ENCODE assay signal across 12 cellular contexts in the genomic region with DNA sequence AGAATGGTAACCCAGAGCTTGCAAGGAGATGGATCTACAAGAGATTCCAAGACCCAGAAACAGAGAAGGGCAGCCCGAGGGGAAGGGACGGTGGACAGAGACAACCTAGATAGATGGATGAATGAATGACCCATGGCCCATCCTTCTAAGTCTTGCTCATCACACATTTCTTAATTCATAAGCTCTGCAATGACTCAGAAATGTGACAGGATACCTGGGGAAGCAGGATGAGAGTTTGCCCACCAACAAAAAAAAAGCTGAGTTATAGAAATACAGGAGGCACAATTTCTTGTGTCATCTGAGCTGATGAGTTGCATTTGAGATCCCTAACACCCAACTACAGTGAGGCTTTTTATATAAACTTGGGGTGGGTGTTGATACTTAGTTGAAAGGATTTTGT.
DNase-seq lines count a peak whose midpoint lies in the region; ATAC-seq and TF ChIP-seq lines count a peak whose summit lies in the region.
"Had no signal": no experiment of that assay in that cellular context is flagged by ENCODE, and none has a peak within 500 bp of the region (broad histone marks: within the 10 kb centered on the region; RNA-seq: fewer than 3 reads in every experiment).

No MANE protein-coding gene starts in this region.

- peaks cover 0 to 4% (median 0%) of the 10 kb centered on the region in 7 donors for H3K9me3 Mint-ChIP-seq in CD14-positive monocyte

- no peak overlapping the region for H3K27ac Mint-ChIP-seq in CD14-positive monocyte
- H3K27ac Mint-ChIP-seq: CD8-positive, alpha-beta memory T cell had no signal

- no peaks in the 10 kb centered on the region for H3K27me3 ChIP-seq in ascending aorta
- no peaks in the 10 kb centered on the region for H3K27me3 ChIP-seq in tibial artery
- H3K27me3 ChIP-seq in body of pancreas, result no peaks in the 10 kb centered on the region

- TF ChIP-seq CTCF in ascending aorta (IDR thresholded peaks at IDR 0.05), result no peak
- no peak for TF ChIP-seq CTCF in tibial artery (IDR thresholded peaks at IDR 0.05)
- no peak for TF ChIP-seq CTCF in body of pancreas (IDR thresholded peaks at IDR 0.05)
- no peak for TF ChIP-seq CTCF in CD14-positive monocyte (IDR thresholded peaks at IDR 0.05)

- peak overlapping the region; percentile 23 to 73 for H3K27ac ChIP-seq in ascending aorta
- peak overlapping the region in 12 of 21 experiments; percentile 1 to 76 (median 38) for H3K27ac ChIP-seq in skin epidermis
- H3K27ac ChIP-seq in tibial artery, result peak overlapping the region; percentile 49 to 52
- no peak overlapping the region for H3K27ac ChIP-seq in body of pancreas

- H3K4me1 Mint-ChIP-seq in CD14-positive monocyte, result no peaks in the 10 kb centered on the region
- H3K4me1 Mint-ChIP-seq: CD8-positive, alpha-beta memory T cell had no signal

- H3K4me3 ChIP-seq in ascending aorta (no peak overlapping the region), skin epidermis (no peak overlapping the region), tibial artery (no peak overlapping the region), body of pancreas (no peak overlapping the region)

- H3K36me3 ChIP-seq in ascending aorta (no peaks in the 10 kb centered on the region), tibial artery (no peaks in the 10 kb centered on the region), body of pancreas (replicated peaks in 1 of 2; ENCODE audit: insufficient read depth in 1 of 2, low read depth in 2 of 2) (no peaks in the 10 kb centered on the region)

- no peak for TF ChIP-seq POLR2A in body of pancreas (IDR thresholded peaks at IDR 0.05)

- peaks cover 0 to 2% (median 0%) of the 10 kb centered on the region in 3 donors for H3K27me3 Mint-ChIP-seq in CD14-positive monocyte (ENCODE audit: low read depth in 3 of 3)
- H3K27me3 Mint-ChIP-seq: CD8-positive, alpha-beta memory T cell had no signal

- intact Hi-C loops in ascending aorta (cut with DNase I) (loop anchor here (5.0 kb wide), 1 partner anchor 111 kb away; no protein-coding TSS in a partner anchor), tibial artery (cut with DNase I; ENCODE audit: low total_unique reads) (no loop called here), body of pancreas (cut with DNase I) (no loop called here), CD14-positive monocyte (cut with micrococcal nuclease) (no loop called here)

- H3K4me3 Mint-ChIP-seq in CD14-positive monocyte, result no peak overlapping the region
- H3K4me3 Mint-ChIP-seq: CD8-positive, alpha-beta memory T cell had no signal

- H3K36me3 Mint-ChIP-seq in CD14-positive monocyte, result no peaks in the 10 kb centered on the region
- H3K36me3 Mint-ChIP-seq: CD8-positive, alpha-beta memory T cell had no signal

- H3K4me1 ChIP-seq in ascending aorta (peaks cover 6 to 13% of the 10 kb centered on the region in 2 donors), tibial artery (peaks cover 0 to 41% (median 6%) of the 10 kb centered on the region in 4 donors), body of pancreas (no peaks in the 10 kb centered on the region)
- H3K4me1 ChIP-seq: Caco-2 had no signal

- 67 to 90% methylated on average over 2 of the region's 2 CpGs for WGBS in body of pancreas, 2 donors

- no peak for ATAC-seq in body of pancreas
- ATAC-seq in esophagus mucosa, result no peak

- DNase-seq in HT1080 (ENCODE audit: low read depth) (peak; percentile 60), ascending aorta (ENCODE audit: low spot score in 2 of 2) (no peak), tibial artery (no peak), body of pancreas (no peak), CD14-positive monocyte (ENCODE audit: low spot score) (no peak)
- DNase-seq: Caco-2; CD8-positive, alpha-beta memory T cell; DMS53; GF-D8; HCEC 1CT had no signal

- no peaks in the 10 kb centered on the region for H3K9me3 ChIP-seq in ascending aorta
- H3K9me3 ChIP-seq in tibial artery, result no peaks in the 10 kb centered on the region
- H3K9me3 ChIP-seq in body of pancreas, result no peaks in the 10 kb centered on the region
- H3K9me3 ChIP-seq: Caco-2 had no signal

Comparison
In these comparisons a context has a peak if more than half of its experiments do, and no peak if none do; other contexts are left out.
1. H3K27ac ChIP-seq: peak in ascending aorta (2 of 2), skin epidermis (12 of 21) and tibial artery (2 of 2); none in body of pancreas (0 of 4).